ENCODE assay signal across 1 cellular context in the genomic region with DNA sequence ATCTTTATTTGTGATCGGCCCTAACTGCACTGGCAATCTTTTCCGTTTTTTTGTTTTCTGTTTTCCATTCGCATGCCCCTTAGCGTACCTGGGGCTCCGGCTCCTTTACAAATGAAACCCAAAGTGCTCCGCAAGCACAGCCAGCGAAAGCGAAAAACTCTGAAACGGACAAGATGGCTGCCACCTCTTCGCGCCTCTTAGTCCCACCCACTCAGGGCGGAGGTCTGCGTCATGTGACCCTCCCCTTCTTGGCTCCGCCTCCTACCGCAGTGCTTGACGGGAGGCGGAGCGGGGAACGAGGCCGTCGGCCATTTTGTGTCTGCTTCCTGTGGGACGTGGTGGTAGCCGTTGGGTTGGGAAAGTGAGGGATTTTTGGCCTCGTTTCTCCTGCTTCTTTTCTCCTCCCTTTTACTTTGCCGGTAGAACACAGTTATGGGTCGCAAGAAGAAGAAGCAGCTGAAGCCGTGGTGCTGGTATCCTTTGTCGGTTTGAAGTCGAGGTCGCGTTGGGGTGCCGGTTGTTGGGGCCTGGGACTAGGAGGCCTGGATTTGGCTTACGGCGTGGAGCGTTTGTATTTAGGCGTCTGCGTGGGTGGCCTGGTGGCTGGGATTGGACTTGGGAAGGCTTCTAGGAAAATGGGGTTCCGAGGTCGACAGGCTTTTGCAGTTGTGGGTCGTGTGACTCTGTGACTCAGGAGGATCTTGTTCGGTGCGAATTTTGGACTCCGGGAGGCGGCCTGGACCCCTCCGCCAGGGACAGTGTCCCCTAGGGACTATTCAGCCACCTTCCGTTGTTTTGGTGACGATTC.
TF ChIP-seq lines count a peak whose summit lies in the region.

TSS of gene ZNF207 (plus strand) at position 304 of the 808 bp plus-strand sequence. CDS start at position 433, 129 bp downstream.

TF ChIP-seq in K562, 482 proteins besides CTCF, POLR2A, EP300 and RAD21 (continued from another document and continues in another):
- TF ChIP-seq, protein P1, sequence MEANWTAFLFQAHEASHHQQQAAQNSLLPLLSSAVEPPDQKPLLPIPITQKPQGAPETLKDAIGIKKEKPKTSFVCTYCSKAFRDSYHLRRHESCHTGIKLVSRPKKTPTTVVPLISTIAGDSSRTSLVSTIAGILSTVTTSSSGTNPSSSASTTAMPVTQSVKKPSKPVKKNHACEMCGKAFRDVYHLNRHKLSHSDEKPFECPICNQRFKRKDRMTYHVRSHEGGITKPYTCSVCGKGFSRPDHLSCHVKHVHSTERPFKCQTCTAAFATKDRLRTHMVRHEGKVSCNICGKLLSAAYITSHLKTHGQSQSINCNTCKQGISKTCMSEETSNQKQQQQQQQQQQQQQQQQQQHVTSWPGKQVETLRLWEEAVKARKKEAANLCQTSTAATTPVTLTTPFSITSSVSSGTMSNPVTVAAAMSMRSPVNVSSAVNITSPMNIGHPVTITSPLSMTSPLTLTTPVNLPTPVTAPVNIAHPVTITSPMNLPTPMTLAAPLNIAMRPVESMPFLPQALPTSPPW (CRISPR knock-in tag; IDR thresholded peaks at IDR 0.05): peak; percentile 9; the same call in 1 of the 2 replicates
- TF ChIP-seq ZNF778 (CRISPR knock-in tag; IDR thresholded peaks at IDR 0.05) (no peak), TOE1 (IDR thresholded peaks at IDR 0.05; ENCODE audit: borderline replicate concordance) (peak; percentile 98), TOE1 (CRISPR knock-in tag; IDR thresholded peaks at IDR 0.05; ENCODE audit: borderline replicate concordance, low read depth) (no peak), RCOR1 (IDR thresholded peaks at IDR 0.05; ENCODE audit: borderline replicate concordance in 1 of 2, low read depth in 2 of 2, low read length in 2 of 2) (peak in 1 of 2 experiments; percentile 44; a peak in 1 of 4 replicates), ZKSCAN1 (IDR thresholded peaks at IDR 0.05; ENCODE audit: low read depth, low read length) (0 out of 2 replicates have a peak, but pooled peaks have one; percentile 38), SREBF1 (IDR thresholded peaks at IDR 0.05; ENCODE audit: borderline replicate concordance, low read depth, low read length) (no peak), E2F3 (CRISPR knock-in tag; IDR thresholded peaks at IDR 0.05) (no peak), SMARCE1 (IDR thresholded peaks at IDR 0.05) (no peak), YBX1 (IDR thresholded peaks at IDR 0.05) (no peak), MAFF (IDR thresholded peaks at IDR 0.05; ENCODE audit: low read length) (no peak), PYGO2 (tag; IDR thresholded peaks at IDR 0.05) (no peak), GATA2 (CRISPR knock-in tag; IDR thresholded peaks at IDR 0.05) (no peak), ZNF592 (IDR thresholded peaks at IDR 0.05) (no peak), ZNF583 (CRISPR knock-in tag; IDR thresholded peaks at IDR 0.05) (no peak), ZNF785 (CRISPR knock-in tag; IDR thresholded peaks at IDR 0.05) (no peak), ZNF77 (CRISPR knock-in tag; IDR thresholded peaks at IDR 0.05) (no peak), ZNF174 (CRISPR knock-in tag; IDR thresholded peaks at IDR 0.05) (no peak), CBFA2T3 (IDR thresholded peaks at IDR 0.05) (no peak), ZNF551 (CRISPR knock-in tag; IDR thresholded peaks at IDR 0.05) (no peak), ZNF449 (CRISPR knock-in tag; IDR thresholded peaks at IDR 0.05) (0 out of 2 replicates have a peak, but pooled peaks have one; percentile 11), NFIX (CRISPR knock-in tag; IDR thresholded peaks at IDR 0.05; ENCODE audit: low read depth) (no peak), ZNF695 (CRISPR knock-in tag; IDR thresholded peaks at IDR 0.05) (no peak), ETV1 (tag; conservative IDR thresholded peaks at IDR 0.05; ENCODE audit: low read depth) (no peak; the same call in none of the 2 replicates), PTTG1 (tag; IDR thresholded peaks at IDR 0.05; ENCODE audit: low read depth) (no peak), ZNF175 (CRISPR knock-in tag; IDR thresholded peaks at IDR 0.05; ENCODE audit: low read depth) (no peak; the same call in 1 of the 2 replicates), BHLHE40 (IDR thresholded peaks at IDR 0.05; ENCODE audit: low read length) (no peak), TRIM28 (IDR thresholded peaks at IDR 0.05) (no peak)
- TF ChIP-seq, protein P2, sequence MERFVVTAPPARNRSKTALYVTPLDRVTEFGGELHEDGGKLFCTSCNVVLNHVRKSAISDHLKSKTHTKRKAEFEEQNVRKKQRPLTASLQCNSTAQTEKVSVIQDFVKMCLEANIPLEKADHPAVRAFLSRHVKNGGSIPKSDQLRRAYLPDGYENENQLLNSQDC (CRISPR knock-in tag; IDR thresholded peaks at IDR 0.05): no peak
- TF ChIP-seq, protein P3, sequence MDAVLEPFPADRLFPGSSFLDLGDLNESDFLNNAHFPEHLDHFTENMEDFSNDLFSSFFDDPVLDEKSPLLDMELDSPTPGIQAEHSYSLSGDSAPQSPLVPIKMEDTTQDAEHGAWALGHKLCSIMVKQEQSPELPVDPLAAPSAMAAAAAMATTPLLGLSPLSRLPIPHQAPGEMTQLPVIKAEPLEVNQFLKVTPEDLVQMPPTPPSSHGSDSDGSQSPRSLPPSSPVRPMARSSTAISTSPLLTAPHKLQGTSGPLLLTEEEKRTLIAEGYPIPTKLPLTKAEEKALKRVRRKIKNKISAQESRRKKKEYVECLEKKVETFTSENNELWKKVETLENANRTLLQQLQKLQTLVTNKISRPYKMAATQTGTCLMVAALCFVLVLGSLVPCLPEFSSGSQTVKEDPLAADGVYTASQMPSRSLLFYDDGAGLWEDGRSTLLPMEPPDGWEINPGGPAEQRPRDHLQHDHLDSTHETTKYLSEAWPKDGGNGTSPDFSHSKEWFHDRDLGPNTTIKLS (IDR thresholded peaks at IDR 0.05; ENCODE audit: borderline replicate concordance, low read depth): peak; percentile 85
- TF ChIP-seq, protein P4, sequence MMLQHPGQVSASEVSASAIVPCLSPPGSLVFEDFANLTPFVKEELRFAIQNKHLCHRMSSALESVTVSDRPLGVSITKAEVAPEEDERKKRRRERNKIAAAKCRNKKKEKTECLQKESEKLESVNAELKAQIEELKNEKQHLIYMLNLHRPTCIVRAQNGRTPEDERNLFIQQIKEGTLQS (IDR thresholded peaks at IDR 0.05): no peak
- TF ChIP-seq, protein P4 (CRISPR knock-in tag; conservative IDR thresholded peaks at IDR 0.05): no peak
- TF ChIP-seq, protein P5, sequence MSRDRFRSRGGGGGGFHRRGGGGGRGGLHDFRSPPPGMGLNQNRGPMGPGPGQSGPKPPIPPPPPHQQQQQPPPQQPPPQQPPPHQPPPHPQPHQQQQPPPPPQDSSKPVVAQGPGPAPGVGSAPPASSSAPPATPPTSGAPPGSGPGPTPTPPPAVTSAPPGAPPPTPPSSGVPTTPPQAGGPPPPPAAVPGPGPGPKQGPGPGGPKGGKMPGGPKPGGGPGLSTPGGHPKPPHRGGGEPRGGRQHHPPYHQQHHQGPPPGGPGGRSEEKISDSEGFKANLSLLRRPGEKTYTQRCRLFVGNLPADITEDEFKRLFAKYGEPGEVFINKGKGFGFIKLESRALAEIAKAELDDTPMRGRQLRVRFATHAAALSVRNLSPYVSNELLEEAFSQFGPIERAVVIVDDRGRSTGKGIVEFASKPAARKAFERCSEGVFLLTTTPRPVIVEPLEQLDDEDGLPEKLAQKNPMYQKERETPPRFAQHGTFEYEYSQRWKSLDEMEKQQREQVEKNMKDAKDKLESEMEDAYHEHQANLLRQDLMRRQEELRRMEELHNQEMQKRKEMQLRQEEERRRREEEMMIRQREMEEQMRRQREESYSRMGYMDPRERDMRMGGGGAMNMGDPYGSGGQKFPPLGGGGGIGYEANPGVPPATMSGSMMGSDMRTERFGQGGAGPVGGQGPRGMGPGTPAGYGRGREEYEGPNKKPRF (IDR thresholded peaks at IDR 0.05; ENCODE audit: low read depth, low read length): no peak
- TF ChIP-seq, protein P6, sequence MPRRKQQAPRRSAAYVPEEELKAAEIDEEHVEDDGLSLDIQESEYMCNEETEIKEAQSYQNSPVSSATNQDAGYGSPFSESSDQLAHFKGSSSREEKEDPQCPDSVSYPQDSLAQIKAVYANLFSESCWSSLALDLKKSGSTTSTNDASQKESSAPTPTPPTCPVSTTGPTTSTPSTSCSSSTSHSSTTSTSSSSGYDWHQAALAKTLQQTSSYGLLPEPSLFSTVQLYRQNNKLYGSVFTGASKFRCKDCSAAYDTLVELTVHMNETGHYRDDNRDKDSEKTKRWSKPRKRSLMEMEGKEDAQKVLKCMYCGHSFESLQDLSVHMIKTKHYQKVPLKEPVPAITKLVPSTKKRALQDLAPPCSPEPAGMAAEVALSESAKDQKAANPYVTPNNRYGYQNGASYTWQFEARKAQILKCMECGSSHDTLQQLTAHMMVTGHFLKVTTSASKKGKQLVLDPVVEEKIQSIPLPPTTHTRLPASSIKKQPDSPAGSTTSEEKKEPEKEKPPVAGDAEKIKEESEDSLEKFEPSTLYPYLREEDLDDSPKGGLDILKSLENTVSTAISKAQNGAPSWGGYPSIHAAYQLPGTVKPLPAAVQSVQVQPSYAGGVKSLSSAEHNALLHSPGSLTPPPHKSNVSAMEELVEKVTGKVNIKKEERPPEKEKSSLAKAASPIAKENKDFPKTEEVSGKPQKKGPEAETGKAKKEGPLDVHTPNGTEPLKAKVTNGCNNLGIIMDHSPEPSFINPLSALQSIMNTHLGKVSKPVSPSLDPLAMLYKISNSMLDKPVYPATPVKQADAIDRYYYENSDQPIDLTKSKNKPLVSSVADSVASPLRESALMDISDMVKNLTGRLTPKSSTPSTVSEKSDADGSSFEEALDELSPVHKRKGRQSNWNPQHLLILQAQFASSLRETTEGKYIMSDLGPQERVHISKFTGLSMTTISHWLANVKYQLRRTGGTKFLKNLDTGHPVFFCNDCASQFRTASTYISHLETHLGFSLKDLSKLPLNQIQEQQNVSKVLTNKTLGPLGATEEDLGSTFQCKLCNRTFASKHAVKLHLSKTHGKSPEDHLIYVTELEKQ (CRISPR knock-in tag; IDR thresholded peaks at IDR 0.05): no peak
- TF ChIP-seq, protein P7, sequence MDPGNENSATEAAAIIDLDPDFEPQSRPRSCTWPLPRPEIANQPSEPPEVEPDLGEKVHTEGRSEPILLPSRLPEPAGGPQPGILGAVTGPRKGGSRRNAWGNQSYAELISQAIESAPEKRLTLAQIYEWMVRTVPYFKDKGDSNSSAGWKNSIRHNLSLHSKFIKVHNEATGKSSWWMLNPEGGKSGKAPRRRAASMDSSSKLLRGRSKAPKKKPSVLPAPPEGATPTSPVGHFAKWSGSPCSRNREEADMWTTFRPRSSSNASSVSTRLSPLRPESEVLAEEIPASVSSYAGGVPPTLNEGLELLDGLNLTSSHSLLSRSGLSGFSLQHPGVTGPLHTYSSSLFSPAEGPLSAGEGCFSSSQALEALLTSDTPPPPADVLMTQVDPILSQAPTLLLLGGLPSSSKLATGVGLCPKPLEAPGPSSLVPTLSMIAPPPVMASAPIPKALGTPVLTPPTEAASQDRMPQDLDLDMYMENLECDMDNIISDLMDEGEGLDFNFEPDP (CRISPR knock-in tag; IDR thresholded peaks at IDR 0.05): no peak
- TF ChIP-seq, protein P8, sequence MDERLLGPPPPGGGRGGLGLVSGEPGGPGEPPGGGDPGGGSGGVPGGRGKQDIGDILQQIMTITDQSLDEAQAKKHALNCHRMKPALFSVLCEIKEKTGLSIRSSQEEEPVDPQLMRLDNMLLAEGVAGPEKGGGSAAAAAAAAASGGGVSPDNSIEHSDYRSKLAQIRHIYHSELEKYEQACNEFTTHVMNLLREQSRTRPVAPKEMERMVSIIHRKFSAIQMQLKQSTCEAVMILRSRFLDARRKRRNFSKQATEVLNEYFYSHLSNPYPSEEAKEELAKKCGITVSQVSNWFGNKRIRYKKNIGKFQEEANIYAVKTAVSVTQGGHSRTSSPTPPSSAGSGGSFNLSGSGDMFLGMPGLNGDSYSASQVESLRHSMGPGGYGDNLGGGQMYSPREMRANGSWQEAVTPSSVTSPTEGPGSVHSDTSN (CRISPR knock-in tag; IDR thresholded peaks at IDR 0.05; ENCODE audit: low read depth): no peak
- TF ChIP-seq, protein P8 (tag; conservative IDR thresholded peaks at IDR 0.05; ENCODE audit: low read depth): no peak
